In genomic region chr1:78045850-78046778, GRCh38 we compare ENCODE assay signal across 8 cellular contexts. TPM values are rescaled to one million over a fixed set of nuclear protein-coding genes. Genes with fewer than 3 reads are reported as not detected.
DNase-seq lines count a peak whose midpoint lies in the region; ATAC-seq and TF ChIP-seq lines count a peak whose summit lies in the region.

TSS of gene GIPC2 (plus strand) at chr1:78045966. CDS start at chr1:78046095, 129 bp downstream.

- H3K9ac ChIP-seq in endodermal cell (ENCODE audit: extremely low read depth, low read length, poor library complexity, severe bottlenecking) (peak within 1 kb of the TSS; percentile 36), subcutaneous abdominal adipose tissue (ENCODE audit: low read length in 5 of 5) (peak within 1 kb of the TSS; percentile 40 to 77 (median 71))

- H3K4me3 ChIP-seq in endodermal cell (ENCODE audit: low read length) (peak within 1 kb of the TSS; percentile 79), mucosa of descending colon (peak within 1 kb of the TSS; percentile 58), subcutaneous abdominal adipose tissue (ENCODE audit: low read depth in 1 of 5, low read length in 5 of 5) (peak within 1 kb of the TSS; percentile 75 to 87 (median 84))

- H3K9me3 ChIP-seq in endodermal cell (ENCODE audit: control insufficient read depth, low read length) (no peaks in the 10 kb centered on the region), mucosa of descending colon (no peaks in the 10 kb centered on the region), subcutaneous abdominal adipose tissue (ENCODE audit: control insufficient read depth in 5 of 5, low read length in 5 of 5) (no peaks in the 10 kb centered on the region)

- H3K27me3 Mint-ChIP-seq in WTC11 (ENCODE audit: low read depth): peaks cover 47% of the 10 kb centered on the region
- peaks cover 48% of the 10 kb centered on the region for H3K27me3 Mint-ChIP-seq in endodermal cell (ENCODE audit: insufficient read depth)

- no peaks in the 10 kb centered on the region for H3K9me3 Mint-ChIP-seq in WTC11
- no peaks in the 10 kb centered on the region for H3K9me3 Mint-ChIP-seq in endodermal cell

- H3K36me3 ChIP-seq in endodermal cell (ENCODE audit: control insufficient read depth, insufficient read depth, low read length) (no peaks in the 10 kb centered on the region), mucosa of descending colon (ENCODE audit: low read depth) (no peaks in the 10 kb centered on the region), subcutaneous abdominal adipose tissue (ENCODE audit: control insufficient read depth in 5 of 5, insufficient read depth in 5 of 5, low read length in 5 of 5) (no peaks in the 10 kb centered on the region)

- peaks cover 61% of the 10 kb centered on the region for H3K27me3 ChIP-seq in endodermal cell (ENCODE audit: control insufficient read depth, insufficient read depth, low read length, poor library complexity, severe bottlenecking)
- H3K27me3 ChIP-seq in subcutaneous abdominal adipose tissue (ENCODE audit: control insufficient read depth in 5 of 5, insufficient read depth in 4 of 5, low read length in 5 of 5): peaks cover 0 to 4% (median 3%) of the 10 kb centered on the region in 5 donors

- H3K4me1 ChIP-seq in endodermal cell (ENCODE audit: control insufficient read depth, insufficient read depth, low read length): no peaks in the 10 kb centered on the region
- H3K4me1 ChIP-seq in mucosa of descending colon (ENCODE audit: low read depth): peaks cover 13% of the 10 kb centered on the region
- peaks cover 0 to 33% (median 24%) of the 10 kb centered on the region in 5 donors for H3K4me1 ChIP-seq in subcutaneous abdominal adipose tissue (ENCODE audit: control insufficient read depth in 5 of 5, insufficient read depth in 5 of 5, low read length in 5 of 5)

- no peak within 1 kb of the TSS for H3K27ac ChIP-seq in endodermal cell (ENCODE audit: low read depth, low read length)
- peak within 1 kb of the TSS; percentile 60 for H3K27ac ChIP-seq in subcutaneous abdominal adipose tissue (ENCODE audit: low read depth, low read length)

- H3K4me1 Mint-ChIP-seq in WTC11: peaks cover 33% of the 10 kb centered on the region
- H3K4me1 Mint-ChIP-seq in endodermal cell: peaks cover 18% of the 10 kb centered on the region

- DNase-seq in NCI-H146 (lab: John Stamatoyannopoulos, UW) (peak; percentile 23), NCI-H146 treated with DMSO at 0.1 percent for 48 hours (lab: John Stamatoyannopoulos, UW; ENCODE audit: unreplicated experiment) (no peak), WTC11 (ENCODE audit: low spot score) (peak; percentile 60), endodermal cell (peak; percentile 81), mucosa of descending colon (peak; percentile 74 to 82 (median 76)), NCI-H2171 treated with DMSO at 0.1 percent for 48 hours (lab: John Stamatoyannopoulos, UW) (no peak), GDM1 (lab: John Stamatoyannopoulos, UW) (no peak)

- WGBS in endodermal cell (ENCODE audit: insufficient coverage in 1 of 2, insufficient read length in 1 of 2), 2 experiments: 2 to 6% methylated on average over 34 to 91 of the region's 91 CpGs

- intact Hi-C loops in mucosa of descending colon (cut with DNase I, micrococcal nuclease): no loop called here

- H3K4me3 Mint-ChIP-seq in WTC11 (peak within 1 kb of the TSS; percentile 87), endodermal cell (peak within 1 kb of the TSS; percentile 76)

- H3K36me3 Mint-ChIP-seq in WTC11: no peaks in the 10 kb centered on the region
- H3K36me3 Mint-ChIP-seq in endodermal cell (ENCODE audit: low read depth): no peaks in the 10 kb centered on the region

- ATAC-seq in WTC11 (peak; percentile 71), mucosa of descending colon (peak; percentile 91)

- CTCF ChIA-PET in WTC11 (lab: Charles Lee): interaction anchor here (3.9 kb wide), 1 partner anchor 68 kb away, joined by 16 read pairs; no protein-coding TSS in a partner anchor

- TF ChIP-seq CTCF in WTC11 (IDR thresholded peaks at IDR 0.05): no peak
- TF ChIP-seq CTCF in endodermal cell (conservative IDR thresholded peaks at IDR 0.05): no peak
- TF ChIP-seq CTCF in mucosa of descending colon (IDR thresholded peaks at IDR 0.05): no peak

- no peak within 1 kb of the TSS; the same call in 1 of the 2 replicates for H3K27ac Mint-ChIP-seq in WTC11
- peak within 1 kb of the TSS; percentile 86 for H3K27ac Mint-ChIP-seq in endodermal cell

- POLR2A ChIA-PET in WTC11 (lab: Charles Lee): interaction anchor here (0.6 to 1.6 kb wide), 3 partner anchors 32 to 67 kb away, joined by 4 to 9 read pairs (median 4); partner anchors contain the start of gene FUBP1

TF ChIP-seq in WTC11, 78 proteins besides CTCF, POLR2A, EP300 and RAD21 (continues in another document):
- no peak for TF ChIP-seq GRHL2 (CRISPR knock-in tag; IDR thresholded peaks at IDR 0.05; ENCODE audit: insufficient replicate concordance, severe bottlenecking)
- TF ChIP-seq RORB (CRISPR knock-in tag; IDR thresholded peaks at IDR 0.05): no peak
- no peak for TF ChIP-seq ZNF219 (CRISPR knock-in tag; IDR thresholded peaks at IDR 0.05; ENCODE audit: borderline replicate concordance)
- TF ChIP-seq ZNF416 (CRISPR knock-in tag; IDR thresholded peaks at IDR 0.05): no peak
- no peak for TF ChIP-seq GABPB1 (CRISPR knock-in tag; IDR thresholded peaks at IDR 0.05)
- no peak for TF ChIP-seq AR (CRISPR knock-in tag; IDR thresholded peaks at IDR 0.05)
- TF ChIP-seq ZNF138 (CRISPR knock-in tag; conservative IDR thresholded peaks at IDR 0.05): no peak
- no peak for TF ChIP-seq ZNF423 (CRISPR knock-in tag; IDR thresholded peaks at IDR 0.05)
- no peak for TF ChIP-seq SP1 (CRISPR knock-in tag; conservative IDR thresholded peaks at IDR 0.05)
- TF ChIP-seq NR3C1 (CRISPR knock-in tag; conservative IDR thresholded peaks at IDR 0.05; ENCODE audit: low read depth): no peak; the same call in 1 of the 2 replicates
- peak; percentile 94 for TF ChIP-seq FOXP1 (CRISPR knock-in tag; IDR thresholded peaks at IDR 0.05; ENCODE audit: borderline replicate concordance)
- 0 out of 2 replicates have a peak, but pooled peaks have one; percentile 54 for TF ChIP-seq USF1 (CRISPR knock-in tag; IDR thresholded peaks at IDR 0.05)
- peak; percentile 84 for TF ChIP-seq MAX (CRISPR knock-in tag; IDR thresholded peaks at IDR 0.05)
- no peak for TF ChIP-seq ATF2 (CRISPR knock-in tag; IDR thresholded peaks at IDR 0.05; ENCODE audit: borderline replicate concordance, low read depth)
- no peak for TF ChIP-seq SOX15 (CRISPR knock-in tag; IDR thresholded peaks at IDR 0.05)
- no peak for TF ChIP-seq OVOL2 (CRISPR knock-in tag; IDR thresholded peaks at IDR 0.05; ENCODE audit: borderline replicate concordance)

RNA-seq across cellular contexts. Expression of gene GIPC2, which starts in this region (rescaled TPM):
- total RNA-seq in WTC11 (2021) (0.83 to 1.6 TPM (median 1.1 TPM) in 3 replicates), endodermal cell (1 to 10 TPM in 1 of 2 donors, under 1 TPM in 1; 0.79 to 2.1 TPM), mucosa of descending colon (10 to 100 TPM; 12.8 to 34.7 (median 27.9) TPM)
- 0.14 TPM for polyA plus RNA-seq in endodermal cell (2013, experiment 1 of 2)
- not detected for polyA plus RNA-seq in endodermal cell (2013, experiment 2 of 2)

Comparison
In these comparisons a context has a peak if more than half of its experiments do, and no peak if none do; other contexts are left out.
1. DNase-seq: peak in NCI-H146 (single experiment), WTC11 (single experiment), endodermal cell (single experiment) and mucosa of descending colon (3 of 3); none in NCI-H146 treated with DMSO at 0.1 percent for 48 hours (single experiment), NCI-H2171 treated with DMSO at 0.1 percent for 48 hours (single experiment) and GDM1 (single experiment).
2. Peak in every context shown above with its lines, with median percentiles within 50 percentile points of each other: H3K4me3 ChIP-seq.